In the genomic region with DNA sequence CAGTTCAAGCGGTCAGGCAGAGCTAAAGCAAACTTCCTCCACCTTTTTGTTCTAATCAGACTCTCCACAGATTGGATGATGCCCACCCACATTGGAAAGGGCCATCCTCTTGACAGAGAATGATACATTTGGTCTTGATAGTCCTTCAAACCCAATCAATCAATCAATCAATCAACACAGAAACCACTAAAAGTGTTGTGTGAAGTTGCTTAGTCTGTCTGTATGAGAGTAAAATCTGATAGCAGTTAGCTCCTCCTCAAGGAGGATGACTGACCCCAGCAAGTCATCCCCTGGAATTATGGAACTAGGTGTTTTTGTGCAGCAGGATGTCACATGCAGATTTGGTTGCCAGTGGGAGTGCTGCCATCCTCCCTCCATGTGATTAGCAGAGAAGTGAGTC, we compare ENCODE assay signal across 28 cellular contexts.
"Had no signal": no experiment of that assay in that cellular context is flagged by ENCODE, and none has a peak within 500 bp of the region (broad histone marks: within the 10 kb centered on the region; RNA-seq: fewer than 3 reads in every experiment).

No MANE protein-coding gene starts in this region.

- DNase-seq: activated CD4-positive, alpha-beta memory T cell treated with anti-CD3 and anti-CD28 coated beads, Interleukin-2, amount 10 ng/mL, durations not matched to agents 7 days and 5 days; activated CD4-positive, alpha-beta T cell treated with anti-CD3 and anti-CD28 coated beads for 1 hour; activated CD4-positive, alpha-beta T cell treated with anti-CD3 and anti-CD28 coated beads for 36 hours; activated CD4-positive, alpha-beta T cell treated with anti-CD3 and anti-CD28 coated beads for 48 hours; activated CD4-positive, alpha-beta T cell treated with anti-CD3 and anti-CD28 coated beads, Interleukin-2, amount 10 ng/mL, durations not matched to agents 7 days and 5 days; activated CD4-positive, alpha-beta T cell treated with anti-CD3 and anti-CD28 coated beads, Interleukin-2, amount 50 U/mL, for 48 hours; activated CD4-positive, CD25-positive, alpha-beta regulatory T cell; activated CD8-positive, alpha-beta memory T cell treated with anti-CD3 and anti-CD28 coated beads for 24 hours; activated CD8-positive, alpha-beta memory T cell treated with anti-CD3 and anti-CD28 coated beads, Interleukin-2, amount 10 ng/mL, durations not matched to agents 7 days and 5 days; activated CD8-positive, alpha-beta memory T cell treated with anti-CD3 and anti-CD28 coated beads, Interleukin-2, amount 50 U/mL, for 48 hours; activated CD8-positive, alpha-beta T cell treated with anti-CD3 and anti-CD28 coated beads, Interleukin-2, amount 10 ng/mL, durations not matched to agents 7 days and 5 days; activated effector memory CD4-positive, alpha-beta T cell treated with Interleukin-2 at 50 U/mL for 16 hours; activated gamma-delta T cell; activated naive CD4-positive, alpha-beta T cell treated with anti-CD3 and anti-CD28 coated beads, Interleukin-2, amount 10 ng/mL, durations not matched to agents 7 days and 5 days; activated naive CD4-positive, alpha-beta T cell treated with Interleukin-2 at 50 U/mL for 16 hours; activated naive CD8-positive, alpha-beta T cell treated with anti-CD3 and anti-CD28 coated beads, Interleukin-2, amount 10 ng/mL, durations not matched to agents 7 days and 5 days; activated naive CD8-positive, alpha-beta T cell treated with anti-CD3 and anti-CD28 coated beads, Interleukin-2, amount 50 U/mL, for 24 hours; activated T-cell treated with anti-CD3 and anti-CD28 coated beads, Interleukin-2, amount 50 U/mL, for 24 hours; activated T-cell treated with anti-CD3 and anti-CD28 coated beads, Interleukin-2, amount 50 U/mL, for 48 hours; amygdala; anterior cingulate cortex; caudate nucleus; cerebellar nuclear complex; T-helper 2 cell; T-helper 9 cell; WERI-Rb-1 had no signal

- ATAC-seq: activated CD4-positive, alpha-beta T cell treated with anti-CD3 and anti-CD28 coated beads for 36 hours; activated CD4-positive, CD25-positive, alpha-beta regulatory T cell treated with anti-CD3 and anti-CD28 coated beads, Interleukin-2, amount 50 U/mL, for 24 hours; activated CD8-positive, alpha-beta memory T cell treated with anti-CD3 and anti-CD28 coated beads, Interleukin-2, amount 10 ng/mL, durations not matched to agents 7 days and 5 days; activated CD8-positive, alpha-beta T cell treated with anti-CD3 and anti-CD28 coated beads, Interleukin-2, amount 10 ng/mL, durations not matched to agents 7 days and 5 days; activated naive CD8-positive, alpha-beta T cell treated with anti-CD3 and anti-CD28 coated beads, Interleukin-2, amount 50 U/mL, for 24 hours; WTC11 had no signal
